8 cellular contexts compared by ENCODE assay signal in genomic region chr11:12079726-12080556, GRCh38. TPM values are rescaled to one million over a fixed set of nuclear protein-coding genes. Genes with fewer than 3 reads are reported as not detected.
DNase-seq lines count a peak whose midpoint lies in the region; ATAC-seq and TF ChIP-seq lines count a peak whose summit lies in the region.

No MANE protein-coding gene starts in this region.

- no peaks in the 10 kb centered on the region for H3K36me3 Mint-ChIP-seq in MCF 10A (ENCODE audit: insufficient read depth, unreplicated experiment)

- peak overlapping the region; percentile 46 for H3K4me3 Mint-ChIP-seq in MCF 10A (ENCODE audit: unreplicated experiment)

- peaks cover 43% of the 10 kb centered on the region for H3K4me1 Mint-ChIP-seq in MCF 10A (ENCODE audit: insufficient read depth, unreplicated experiment)

- POLR2A ChIA-PET in MCF 10A (lab: Yijun Ruan, JAX) = interaction anchor here (0.6 to 5.6 kb wide), 11 partner anchors 9 to 1776 kb away, joined by 3 to 82 read pairs (median 3); no protein-coding TSS in a partner anchor

- H3K36me3 ChIP-seq in kidney epithelial cell (ENCODE audit: control insufficient read depth, insufficient read depth, low read length) = no peaks in the 10 kb centered on the region

- H3K27me3 ChIP-seq in kidney epithelial cell (ENCODE audit: control insufficient read depth, insufficient read depth, low read length) = no peaks in the 10 kb centered on the region

- peak overlapping the region; percentile 36 for H3K27ac ChIP-seq in temporal lobe (ENCODE audit: low read depth, low read length)

- ATAC-seq in left lobe of liver = no peak
- ATAC-seq in HG03196 (IDR thresholded peaks at IDR 0.05; ENCODE audit: unreplicated experiment) = no peak
- no peak for ATAC-seq in HG03457 (IDR thresholded peaks at IDR 0.05; ENCODE audit: unreplicated experiment)

- no peak overlapping the region for H3K4me3 ChIP-seq in kidney epithelial cell (ENCODE audit: low read depth, low read length)

- no peaks in the 10 kb centered on the region for H3K27me3 Mint-ChIP-seq in MCF 10A (ENCODE audit: insufficient read depth, unreplicated experiment)

- CTCF ChIA-PET in MCF 10A (lab: Yijun Ruan, JAX) = interaction anchor here (0.7 kb wide), 1 partner anchor 8 kb away, joined by 3 read pairs; no protein-coding TSS in a partner anchor

- no peaks in the 10 kb centered on the region for H3K9me3 Mint-ChIP-seq in MCF 10A (ENCODE audit: unreplicated experiment)

- TSS peak; percentile 87 for BruUV-seq in MCF 10A (replicated peaks; lab: Mats Ljungman, UMichigan)

- intact Hi-C loops in MCF 10A (cut with micrococcal nuclease) = loop anchor here (2.0 kb wide), 1 partner anchor 13 kb away; no protein-coding TSS in a partner anchor

- TF ChIP-seq CTCF in MCF 10A (IDR thresholded peaks at IDR 0.05; ENCODE audit: unreplicated experiment) = no peak
- no peak for TF ChIP-seq CTCF in kidney epithelial cell (IDR thresholded peaks at IDR 0.05; ENCODE audit: insufficient read depth, low read length, poor library complexity, severe bottlenecking)

- DNase-seq in HPDE6-E6E7 (ENCODE audit: extremely low spot score) (peak; percentile 66), MCF 10A (ENCODE audit: unreplicated experiment) (peak; percentile 92), kidney epithelial cell (ENCODE audit: low read depth) (peak; percentile 98), medulla oblongata (ENCODE audit: extremely low spot score) (no peak), left lobe of liver (ENCODE audit: low spot score) (no peak)

- peak overlapping the region; percentile 91 for H3K27ac Mint-ChIP-seq in MCF 10A (ENCODE audit: low read depth, unreplicated experiment)

RNA-seq across cellular contexts. Expression of gene MICAL2, which starts 30.4 kb away (rescaled TPM):
- total RNA-seq in MCF 10A (2022) (151 and 154 TPM in 2 replicates), kidney epithelial cell (361 and 367 TPM in 2 replicates), temporal lobe (12.3 TPM), left lobe of liver (47.8 TPM)

Comparison
In these comparisons a context has a peak if more than half of its experiments do, and no peak if none do; other contexts are left out.
1. DNase-seq: peak in HPDE6-E6E7 (single experiment), MCF 10A (single experiment) and kidney epithelial cell (single experiment); none in medulla oblongata (single experiment) and left lobe of liver (single experiment).